ENCODE assay signal across 1 cellular context in the genomic region with DNA sequence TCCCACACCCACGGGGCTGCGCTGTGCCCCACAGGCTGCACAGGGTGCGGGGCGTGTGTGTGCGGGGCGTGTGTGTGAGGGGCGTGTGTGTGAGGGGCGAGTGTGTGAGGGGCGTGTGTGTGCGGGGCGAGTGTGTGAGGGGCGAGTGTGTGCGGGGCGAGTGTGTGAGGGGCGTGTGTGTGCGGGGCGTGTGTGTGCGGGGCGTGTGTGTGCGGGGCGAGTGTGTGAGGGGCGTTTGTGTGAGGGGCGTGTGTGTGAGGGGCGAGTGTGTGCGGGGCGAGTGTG.
TF ChIP-seq lines count a peak whose summit lies in the region.

No MANE protein-coding gene starts in this region.

TF ChIP-seq in IMR-90, 13 proteins besides CTCF, POLR2A, EP300 and RAD21 (continued from another document):
- TF ChIP-seq, protein P1, sequence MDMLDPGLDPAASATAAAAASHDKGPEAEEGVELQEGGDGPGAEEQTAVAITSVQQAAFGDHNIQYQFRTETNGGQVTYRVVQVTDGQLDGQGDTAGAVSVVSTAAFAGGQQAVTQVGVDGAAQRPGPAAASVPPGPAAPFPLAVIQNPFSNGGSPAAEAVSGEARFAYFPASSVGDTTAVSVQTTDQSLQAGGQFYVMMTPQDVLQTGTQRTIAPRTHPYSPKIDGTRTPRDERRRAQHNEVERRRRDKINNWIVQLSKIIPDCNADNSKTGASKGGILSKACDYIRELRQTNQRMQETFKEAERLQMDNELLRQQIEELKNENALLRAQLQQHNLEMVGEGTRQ (IDR thresholded peaks at IDR 0.05; ENCODE audit: low read depth, low read length): no peak
- no peak for TF ChIP-seq CEBPB (IDR thresholded peaks at IDR 0.05; ENCODE audit: low read depth, low read length)
- TF ChIP-seq RCOR1 (IDR thresholded peaks at IDR 0.05; ENCODE audit: insufficient replicate concordance, low read length): no peak
- TF ChIP-seq, protein P2, sequence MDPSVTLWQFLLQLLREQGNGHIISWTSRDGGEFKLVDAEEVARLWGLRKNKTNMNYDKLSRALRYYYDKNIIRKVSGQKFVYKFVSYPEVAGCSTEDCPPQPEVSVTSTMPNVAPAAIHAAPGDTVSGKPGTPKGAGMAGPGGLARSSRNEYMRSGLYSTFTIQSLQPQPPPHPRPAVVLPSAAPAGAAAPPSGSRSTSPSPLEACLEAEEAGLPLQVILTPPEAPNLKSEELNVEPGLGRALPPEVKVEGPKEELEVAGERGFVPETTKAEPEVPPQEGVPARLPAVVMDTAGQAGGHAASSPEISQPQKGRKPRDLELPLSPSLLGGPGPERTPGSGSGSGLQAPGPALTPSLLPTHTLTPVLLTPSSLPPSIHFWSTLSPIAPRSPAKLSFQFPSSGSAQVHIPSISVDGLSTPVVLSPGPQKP (IDR thresholded peaks at IDR 0.05; ENCODE audit: borderline replicate concordance, low read depth, low read length): no peak
